ENCODE assay signal across 16 cellular contexts in genomic region chr3:101414121-101414520, GRCh38.
A peak's percentile ranks its signal among the peaks of the same experiment; 100 is the strongest.
DNase-seq lines count a peak whose midpoint lies in the region; ATAC-seq and TF ChIP-seq lines count a peak whose summit lies in the region.
"Had no signal": no experiment of that assay in that cellular context is flagged by ENCODE, and none has a peak within 500 bp of the region (broad histone marks: within the 10 kb centered on the region; RNA-seq: fewer than 3 reads in every experiment).

No MANE protein-coding gene starts in this region.

- no peak for DNase-seq in T-helper 2 cell treated with Interferon-gamma antibody and Interleukin-4, amounts not matched to agents 5 μg/mL and 100 μg/mL, for 36 hours (ENCODE audit: low spot score)
- no peak for DNase-seq in T-helper 2 cell
- peak; percentile 4 for DNase-seq in DMS 273 treated with DMSO at 0.1 percent for 48 hours (lab: John Stamatoyannopoulos, UW)
- peak; percentile 63 for DNase-seq in NCI-H774 (lab: John Stamatoyannopoulos, UW)
- no peak for DNase-seq in glutamatergic neuron
- DNase-seq in HFFc6: no peak
- DNase-seq: activated CD4-positive, alpha-beta T cell treated with anti-CD3 and anti-CD28 coated beads, Interleukin-2, amount 50 U/mL, for 48 hours; activated effector memory CD4-positive, alpha-beta T cell treated with Interleukin-2 at 50 U/mL for 16 hours; Calu3; MV-4-11; NCI-H82 had no signal

- H3K36me3 Mint-ChIP-seq in T-helper 2 cell treated with Interferon-gamma antibody and Interleukin-4, amounts not matched to agents 5 μg/mL and 100 μg/mL, for 36 hours (ENCODE audit: low read depth): peaks cover 16% of the 10 kb centered on the region
- H3K36me3 Mint-ChIP-seq in glutamatergic neuron (ENCODE audit: unreplicated experiment) (peaks cover 9% of the 10 kb centered on the region), HFFc6 (ENCODE audit: low read depth) (peaks cover 4% of the 10 kb centered on the region)

- peaks cover 4% of the 10 kb centered on the region for H3K4me1 Mint-ChIP-seq in T-helper 2 cell treated with Interferon-gamma antibody and Interleukin-4, amounts not matched to agents 5 μg/mL and 100 μg/mL, for 36 hours (ENCODE audit: low read depth)
- H3K4me1 Mint-ChIP-seq in glutamatergic neuron (ENCODE audit: low read depth, unreplicated experiment) (peaks cover 7% of the 10 kb centered on the region), HFFc6 (ENCODE audit: low read depth) (peaks cover 12% of the 10 kb centered on the region)

- H3K9me3 Mint-ChIP-seq in T-helper 2 cell treated with Interferon-gamma antibody and Interleukin-4, amounts not matched to agents 5 μg/mL and 100 μg/mL, for 36 hours: peaks cover 12% of the 10 kb centered on the region
- H3K9me3 Mint-ChIP-seq in glutamatergic neuron (ENCODE audit: unreplicated experiment): peaks cover under 1% of the 10 kb centered on the region
- H3K9me3 Mint-ChIP-seq in HFFc6: peaks cover 1% of the 10 kb centered on the region; the same call in 1 of the 2 replicates

- ATAC-seq in HG03460 (IDR thresholded peaks at IDR 0.05; ENCODE audit: unreplicated experiment): no peak
- ATAC-seq in HG03439 (IDR thresholded peaks at IDR 0.05; ENCODE audit: unreplicated experiment): no peak
- ATAC-seq: HCT116, HepG2 had no signal

- H3K27me3 Mint-ChIP-seq in T-helper 2 cell treated with Interferon-gamma antibody and Interleukin-4, amounts not matched to agents 5 μg/mL and 100 μg/mL, for 36 hours (ENCODE audit: low read depth): no peaks in the 10 kb centered on the region
- peaks cover 2% of the 10 kb centered on the region for H3K27me3 Mint-ChIP-seq in glutamatergic neuron (ENCODE audit: unreplicated experiment)
- H3K27me3 Mint-ChIP-seq in HFFc6 (ENCODE audit: insufficient read depth): no peaks in the 10 kb centered on the region
- H3K27me3 Mint-ChIP-seq: stimulated activated naive CD8-positive, alpha-beta T cell treated with anti-CD3 and anti-CD28 coated beads, Interleukin-15, Interleukin-2, amounts not matched to agents 100 ng/mL and 50 ng/mL, for 24 hours had no signal

- TF ChIP-seq CTCF in glutamatergic neuron (IDR thresholded peaks at IDR 0.05; ENCODE audit: partially characterized antibody, unreplicated experiment) (no peak), HFFc6 (IDR thresholded peaks at IDR 0.05) (no peak)

- H3K4me3 Mint-ChIP-seq in T-helper 2 cell treated with Interferon-gamma antibody and Interleukin-4, amounts not matched to agents 5 μg/mL and 100 μg/mL, for 36 hours: no peak overlapping the region
- H3K4me3 Mint-ChIP-seq in glutamatergic neuron (ENCODE audit: unreplicated experiment): no peak overlapping the region
- no peak overlapping the region for H3K4me3 Mint-ChIP-seq in HFFc6
- H3K4me3 Mint-ChIP-seq: stimulated activated naive CD8-positive, alpha-beta T cell treated with anti-CD3 and anti-CD28 coated beads, Interleukin-15, Interleukin-2, amounts not matched to agents 100 ng/mL and 50 ng/mL, for 24 hours had no signal

- H3K27ac Mint-ChIP-seq in T-helper 2 cell treated with Interferon-gamma antibody and Interleukin-4, amounts not matched to agents 5 μg/mL and 100 μg/mL, for 36 hours: peak overlapping the region; percentile 42
- H3K27ac Mint-ChIP-seq in glutamatergic neuron (ENCODE audit: unreplicated experiment): peak overlapping the region; percentile 56
- no peak overlapping the region for H3K27ac Mint-ChIP-seq in HFFc6

Comparison
In these comparisons a context has a peak if more than half of its experiments do, and no peak if none do; other contexts are left out.
1. DNase-seq: peak in DMS 273 treated with DMSO at 0.1 percent for 48 hours (single experiment) and NCI-H774 (single experiment); none in T-helper 2 cell treated with Interferon-gamma antibody and Interleukin-4, amounts not matched to agents 5 μg/mL and 100 μg/mL, for 36 hours (single experiment), T-helper 2 cell (0 of 5), glutamatergic neuron (single experiment) and HFFc6 (single experiment).